Comparison of ENCODE assay signal across 25 cellular contexts in the genomic region with DNA sequence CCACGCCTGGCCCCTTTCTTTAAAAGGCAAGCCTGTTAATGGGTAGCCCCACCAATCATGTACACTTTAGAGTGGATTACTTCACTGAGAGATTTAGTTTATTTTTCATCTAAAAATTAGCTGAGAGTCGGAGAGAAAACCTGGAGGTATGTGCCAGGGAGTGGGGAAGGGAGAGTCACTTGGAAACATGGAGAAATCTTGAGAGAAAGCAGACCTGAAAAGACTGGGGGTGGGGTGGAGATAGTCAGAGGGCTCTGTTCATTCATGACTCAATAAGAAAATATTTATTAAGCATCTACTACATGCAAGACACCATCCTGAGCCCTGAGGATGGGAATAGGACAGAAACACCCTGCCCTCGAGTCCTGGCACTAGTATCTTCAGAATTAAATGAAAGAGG. TPM values are rescaled to one million over a fixed set of nuclear protein-coding genes. Genes with fewer than 3 reads are reported as not detected.
DNase-seq lines count a peak whose midpoint lies in the region; ATAC-seq and TF ChIP-seq lines count a peak whose summit lies in the region.
"Had no signal": no experiment of that assay in that cellular context is flagged by ENCODE, and none has a peak within 500 bp of the region (broad histone marks: within the 10 kb centered on the region; RNA-seq: fewer than 3 reads in every experiment).

No MANE protein-coding gene starts in this region.

- POLR2A ChIA-PET in activated CD8-positive, alpha-beta T cell treated with anti-CD3 and anti-CD28 coated beads, Interleukin-2, amount 10 ng/mL, durations not matched to agents 7 days and 5 days (lab: Charles Lee) = no interaction called here

- no peaks in the 10 kb centered on the region for H3K9me3 Mint-ChIP-seq in activated CD8-positive, alpha-beta T cell treated with anti-CD3 and anti-CD28 coated beads, Interleukin-2, amount 10 ng/mL, durations not matched to agents 7 days and 5 days (ENCODE audit: insufficient read depth)
- H3K9me3 Mint-ChIP-seq: CD8-positive, alpha-beta memory T cell; H9 had no signal

- H3K4me1 ChIP-seq in left lung = peaks cover 4 to 7% of the 10 kb centered on the region in 2 donors
- H3K4me1 ChIP-seq: SJCRH30 had no signal

- ATAC-seq in GM18868 (IDR thresholded peaks at IDR 0.05; ENCODE audit: unreplicated experiment) (no peak), left lung (no peak)
- no peak for ATAC-seq in activated CD8-positive, alpha-beta T cell treated with anti-CD3 and anti-CD28 coated beads, Interleukin-2, amount 10 ng/mL, durations not matched to agents 7 days and 5 days

- peaks cover 0 to 84% of the 10 kb centered on the region in 2 donors for H3K36me3 ChIP-seq in left lung
- H3K36me3 ChIP-seq: SJCRH30 had no signal

- H3K9me3 ChIP-seq in left lung = no peaks in the 10 kb centered on the region
- H3K9me3 ChIP-seq: SJCRH30 had no signal

- H3K27me3 Mint-ChIP-seq in activated CD8-positive, alpha-beta T cell treated with anti-CD3 and anti-CD28 coated beads, Interleukin-2, amount 10 ng/mL, durations not matched to agents 7 days and 5 days (ENCODE audit: low read depth) = no peaks in the 10 kb centered on the region
- H3K27me3 Mint-ChIP-seq: CD8-positive, alpha-beta memory T cell had no signal

- H3K4me1 Mint-ChIP-seq in activated CD8-positive, alpha-beta T cell treated with anti-CD3 and anti-CD28 coated beads, Interleukin-2, amount 10 ng/mL, durations not matched to agents 7 days and 5 days (ENCODE audit: low read depth) = no peaks in the 10 kb centered on the region
- H3K4me1 Mint-ChIP-seq: CD8-positive, alpha-beta memory T cell had no signal

- DNase-seq in GM03348 (ENCODE audit: low spot score) (peak; percentile 20), amniotic epithelial cell (ENCODE audit: low read depth) (peak; percentile 87), iris pigment epithelial cell (ENCODE audit: low read depth) (peak; percentile 34), left lung (no peak), nucleus accumbens (lab: John Stamatoyannopoulos, UW) (no peak)
- no peak for DNase-seq in activated CD8-positive, alpha-beta T cell treated with anti-CD3 and anti-CD28 coated beads, Interleukin-2, amount 10 ng/mL, durations not matched to agents 7 days and 5 days
- DNase-seq: ACHN; AML-193; C1 segment of cervical spinal cord; Calu3; CD8-positive, alpha-beta memory T cell; DMS153; GDM1; H9; KG1; NCI-H1092 treated with DMSO at 0.1 percent for 48 hours; NCI-H1436 treated with DMSO at 0.1 percent for 48 hours; NCI-H1930; NCI-H524; NCI-H82; SJCRH30 had no signal

- no peak overlapping the region for H3K27ac Mint-ChIP-seq in activated CD8-positive, alpha-beta T cell treated with anti-CD3 and anti-CD28 coated beads, Interleukin-2, amount 10 ng/mL, durations not matched to agents 7 days and 5 days
- H3K27ac Mint-ChIP-seq: H9 had no signal

- TF ChIP-seq CTCF in left lung (IDR thresholded peaks at IDR 0.05) = no peak

- intact Hi-C loops in left lung (cut with DNase I) = no loop called here

- peaks cover 0 to 32% of the 10 kb centered on the region in 2 donors for H3K27me3 ChIP-seq in left lung
- H3K27me3 ChIP-seq: SJCRH30 had no signal

- CTCF ChIA-PET in activated CD8-positive, alpha-beta T cell treated with anti-CD3 and anti-CD28 coated beads, Interleukin-2, amount 10 ng/mL, durations not matched to agents 7 days and 5 days (lab: Charles Lee) = no interaction called here

- H3K36me3 Mint-ChIP-seq in activated CD8-positive, alpha-beta T cell treated with anti-CD3 and anti-CD28 coated beads, Interleukin-2, amount 10 ng/mL, durations not matched to agents 7 days and 5 days (ENCODE audit: low read depth) = no peaks in the 10 kb centered on the region

- H3K27ac ChIP-seq in left lung = no peak overlapping the region
- H3K27ac ChIP-seq: HL-60, SJCRH30 had no signal

- no peak overlapping the region for H3K4me3 Mint-ChIP-seq in activated CD8-positive, alpha-beta T cell treated with anti-CD3 and anti-CD28 coated beads, Interleukin-2, amount 10 ng/mL, durations not matched to agents 7 days and 5 days
- H3K4me3 Mint-ChIP-seq: CD8-positive, alpha-beta memory T cell; H9 had no signal

- no peak overlapping the region for H3K4me3 ChIP-seq in left lung
- H3K4me3 ChIP-seq: SJCRH30 had no signal

RNA-seq across cellular contexts. Expression of a gene that starts 27.4 kb away (rescaled TPM):
- under 1 TPM; 0.47 to 0.50 TPM for total RNA-seq in left lung
- not detected for total RNA-seq in activated CD8-positive, alpha-beta T cell treated with anti-CD3 and anti-CD28 coated beads, Interleukin-2, amount 10 ng/mL, durations not matched to agents 7 days and 5 days
- total RNA-seq: Calu3; CD8-positive, alpha-beta memory T cell; H9; HT-29; OCI-LY7 had no signal

Comparison
In these comparisons a context has a peak if more than half of its experiments do, and no peak if none do; other contexts are left out.
1. DNase-seq: peak in GM03348 (single experiment), amniotic epithelial cell (single experiment) and iris pigment epithelial cell (single experiment); none in left lung (0 of 2), nucleus accumbens (0 of 56) and activated CD8-positive, alpha-beta T cell treated with anti-CD3 and anti-CD28 coated beads, Interleukin-2, amount 10 ng/mL, durations not matched to agents 7 days and 5 days (single experiment).